34 cellular contexts compared by ENCODE assay signal in the genomic region with DNA sequence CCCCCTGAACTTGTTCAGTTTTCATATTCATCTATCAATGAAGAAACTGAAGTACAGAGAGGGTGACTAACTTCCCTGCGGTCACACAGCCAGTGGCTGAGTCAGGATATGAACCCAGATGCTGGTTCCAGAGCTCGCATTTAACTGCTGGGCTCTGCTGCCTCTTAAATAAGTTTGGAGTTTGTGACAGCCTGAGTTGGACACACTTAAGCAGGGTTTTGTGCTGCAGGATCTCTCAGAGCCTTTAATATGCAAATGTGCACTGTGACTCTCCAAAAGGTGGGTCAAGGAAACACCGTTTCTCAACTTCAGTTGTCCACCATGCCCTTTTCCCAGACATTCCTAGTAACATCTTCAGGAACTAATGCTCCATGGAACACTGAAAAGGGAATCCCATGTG. TPM values are rescaled to one million over a fixed set of nuclear protein-coding genes. Genes with fewer than 3 reads are reported as not detected.
DNase-seq lines count a peak whose midpoint lies in the region; ATAC-seq, FAIRE-seq and TF ChIP-seq lines count a peak whose summit lies in the region.
"Had no signal": no experiment of that assay in that cellular context is flagged by ENCODE, and none has a peak within 500 bp of the region (broad histone marks: within the 10 kb centered on the region; RNA-seq: fewer than 3 reads in every experiment).

No MANE protein-coding gene starts in this region.

- CTCF ChIA-PET in HEK293 (lab: Yijun Ruan, JAX): no interaction called here
- CTCF ChIA-PET in K562 (lab: Yijun Ruan, JAX; ENCODE audit: low intra/inter-chr PET ratio): no interaction called here

- peaks cover 3% of the 10 kb centered on the region for H3K27me3 Mint-ChIP-seq in endodermal cell (ENCODE audit: insufficient read depth)

- in situ Hi-C loops in K562 (cut with MboI): loop anchor here (10.0 kb wide), 1 partner anchor 398 kb away; no protein-coding TSS in a partner anchor

- peaks cover 2% of the 10 kb centered on the region for H3K9me3 Mint-ChIP-seq in endodermal cell
- H3K9me3 Mint-ChIP-seq: CD4-positive, alpha-beta memory T cell; CD4-positive, alpha-beta T cell; CD4-positive, CD25-positive, alpha-beta regulatory T cell; CD8-positive, alpha-beta memory T cell; CD8-positive, alpha-beta T cell had no signal

- no TSS peak for BruUV-seq in K562 (replicated peaks; lab: Mats Ljungman, UMichigan)

- no peaks in the 10 kb centered on the region for H3K9me1 ChIP-seq in K562 (ENCODE audit: control insufficient read depth, insufficient read depth, low read length)

- TF ChIP-seq EP300 in K562 (IDR thresholded peaks at IDR 0.05; ENCODE audit: low read length): no peak

- TF ChIP-seq POLR2A in K562 (conservative IDR thresholded peaks at IDR 0.05): no peak

- H3K36me3 Mint-ChIP-seq in endodermal cell (ENCODE audit: low read depth): no peaks in the 10 kb centered on the region
- H3K36me3 Mint-ChIP-seq: CD14-positive monocyte; CD4-positive, alpha-beta memory T cell; CD4-positive, CD25-positive, alpha-beta regulatory T cell; CD8-positive, alpha-beta memory T cell; CD8-positive, alpha-beta T cell had no signal

- DNase-seq in K562 (ENCODE audit: extremely low read depth in 1 of 4, low spot score in 3 of 4) (no peak), endodermal cell (peak; percentile 10), psoas muscle (no peak), glomerular visceral epithelial cell (ENCODE audit: extremely low spot score) (no peak), DMS79 treated with DMSO at 0.1 percent for 48 hours (lab: John Stamatoyannopoulos, UW) (no peak)
- DNase-seq: 8988T; ACHN; AML-193; BE2C; C1 segment of cervical spinal cord; Caco-2; Calu3; CD4-positive, alpha-beta memory T cell; CD4-positive, alpha-beta T cell; CD4-positive, CD25-positive, alpha-beta regulatory T cell; CD8-positive, alpha-beta memory T cell; CD8-positive, alpha-beta T cell; COR-L47; DMS 273 treated with DMSO at 0.1 percent for 48 hours; DMS153; DMS53; DMS79; DND-41; EL had no signal

- 7% methylated on average over 3 of the region's 3 CpGs for WGBS in K562 (ENCODE audit: insufficient coverage, low coverage, missing lambda C conversion rate)
- WGBS in endodermal cell (ENCODE audit: insufficient coverage in 1 of 2, insufficient read length in 1 of 2), 2 experiments: 84 to 94% methylated on average over 2 to 3 of the region's 3 CpGs
- whole genome bisulfite sequencing in psoas muscle, 3 donors: 70 to 89% (median 77%) methylated on average over 3 of the region's 3 CpGs

- TF ChIP-seq RAD21 in K562 (CRISPR knock-in tag; conservative IDR thresholded peaks at IDR 0.05 in 1 of 2, IDR thresholded peaks at IDR 0.05 in 1 of 2): no peak

- peaks cover 2 to 39% of the 10 kb centered on the region in 2 experiments; a peak in 3 of 5 replicates for H3K27me3 ChIP-seq in K562 (ENCODE audit: control insufficient read depth in 2 of 2, insufficient read depth in 2 of 2, low read length in 2 of 2)
- no peaks in the 10 kb centered on the region for H3K27me3 ChIP-seq in endodermal cell (ENCODE audit: control insufficient read depth, insufficient read depth, low read length, poor library complexity, severe bottlenecking)
- no peaks in the 10 kb centered on the region for H3K27me3 ChIP-seq in psoas muscle (ENCODE audit: insufficient read depth in 3 of 3, low read length in 2 of 3)
- H3K27me3 ChIP-seq: BE2C; BLaER1; BLaER1 treated with 17β-estradiol and CSF1 and Interleukin-3, amounts not matched to agents 10 nM and 100 nM had no signal

- H3K27ac Mint-ChIP-seq in endodermal cell: no peak overlapping the region
- H3K27ac Mint-ChIP-seq: B cell; CD14-positive monocyte; CD4-positive, alpha-beta memory T cell; CD4-positive, alpha-beta T cell; CD4-positive, CD25-positive, alpha-beta regulatory T cell; CD8-positive, alpha-beta memory T cell; CD8-positive, alpha-beta T cell had no signal

- H3K4me3 Mint-ChIP-seq in endodermal cell: no peak overlapping the region
- H3K4me3 Mint-ChIP-seq: B cell; CD14-positive monocyte; CD4-positive, alpha-beta memory T cell; CD4-positive, alpha-beta T cell; CD4-positive, CD25-positive, alpha-beta regulatory T cell; CD8-positive, alpha-beta memory T cell; CD8-positive, alpha-beta T cell had no signal

- intact Hi-C loops in K562 (cut with micrococcal nuclease): loop anchor here (10.0 kb wide), 3 partner anchors 68 to 188 kb away; no protein-coding TSS in a partner anchor
- intact Hi-C loops in psoas muscle (cut with DNase I): loop anchor here in 1 of 2 donors (10.0 kb wide), 1 partner anchor 748 kb away; no protein-coding TSS in a partner anchor

- H3K4me3 ChIP-seq in HEK293 (ENCODE audit: low read depth, low read length) (no peak overlapping the region), K562 (no peak overlapping the region), endodermal cell (ENCODE audit: low read length) (no peak overlapping the region), psoas muscle (no peak overlapping the region)
- H3K4me3 ChIP-seq: A549; BLaER1; BLaER1 treated with 17β-estradiol and CSF1 and Interleukin-3, amounts not matched to agents 10 nM and 100 nM had no signal

- H3K9ac ChIP-seq in K562 (ENCODE audit: insufficient read depth in 1 of 2, low read depth in 2 of 2, low read length in 2 of 2) (no peak overlapping the region), endodermal cell (ENCODE audit: extremely low read depth, low read length, poor library complexity, severe bottlenecking) (no peak overlapping the region)
- H3K9ac ChIP-seq: BLaER1; BLaER1 treated with 17β-estradiol and CSF1 and Interleukin-3, amounts not matched to agents 10 nM and 100 nM had no signal

- no peaks in the 10 kb centered on the region for H4K20me1 ChIP-seq in K562 (replicated peaks; ENCODE audit: control insufficient read depth, insufficient read depth, low read length)
- H4K20me1 ChIP-seq: BLaER1; BLaER1 treated with 17β-estradiol and CSF1 and Interleukin-3, amounts not matched to agents 10 nM and 100 nM had no signal

- ATAC-seq in K562: no peak
- ATAC-seq in psoas muscle: no peak
- ATAC-seq: A549; CD8-positive, alpha-beta T cell had no signal

- H3K4me1 Mint-ChIP-seq in endodermal cell: peaks cover 3% of the 10 kb centered on the region
- H3K4me1 Mint-ChIP-seq: B cell; CD14-positive monocyte; CD4-positive, alpha-beta memory T cell; CD4-positive, CD25-positive, alpha-beta regulatory T cell; CD8-positive, alpha-beta memory T cell had no signal

- TF ChIP-seq CTCF in HEK293 (tag by site-specific recombination; IDR thresholded peaks at IDR 0.05): no peak
- TF ChIP-seq CTCF in K562 (IDR thresholded peaks at IDR 0.05 in 2 of 3, conservative IDR thresholded peaks at IDR 0.05 in 1 of 3; ENCODE audit: insufficient read depth in 2 of 3, low read depth in 1 of 3, low read length in 3 of 3): no peak
- TF ChIP-seq CTCF in endodermal cell (conservative IDR thresholded peaks at IDR 0.05): no peak
- TF ChIP-seq CTCF in psoas muscle (IDR thresholded peaks at IDR 0.05): no peak

- H3K36me3 ChIP-seq in HEK293 (ENCODE audit: control insufficient read depth in 2 of 2, insufficient read depth in 1 of 2, low read length in 2 of 2) (no peaks in the 10 kb centered on the region), K562 (ENCODE audit: control insufficient read depth, insufficient read depth, low read length) (no peaks in the 10 kb centered on the region), endodermal cell (ENCODE audit: control insufficient read depth, insufficient read depth, low read length) (no peaks in the 10 kb centered on the region), psoas muscle (ENCODE audit: insufficient read depth in 1 of 2, low read depth in 1 of 2) (no peaks in the 10 kb centered on the region)
- H3K36me3 ChIP-seq: BE2C; BLaER1; BLaER1 treated with 17β-estradiol and CSF1 and Interleukin-3, amounts not matched to agents 10 nM and 100 nM had no signal

- FAIRE-seq in K562 (lab: Jason Lieb, UNC): no peak
- FAIRE-seq: A204.1, A549, D721Med had no signal

- H3K9me3 ChIP-seq in HEK293 (ENCODE audit: control insufficient read depth, insufficient read depth, low read depth, low read length) (no peaks in the 10 kb centered on the region), K562 (replicated peaks; ENCODE audit: control insufficient read depth, insufficient read depth, low read depth, low read length) (no peaks in the 10 kb centered on the region), endodermal cell (ENCODE audit: control insufficient read depth, low read length) (no peaks in the 10 kb centered on the region), psoas muscle (no peaks in the 10 kb centered on the region)
- H3K9me3 ChIP-seq: A549, BE2C, BLaER1, Caco-2 had no signal

- no peaks in the 10 kb centered on the region for H3K4me1 ChIP-seq in HEK293 (ENCODE audit: control insufficient read depth, insufficient read depth, low read length)
- no peaks in the 10 kb centered on the region; a peak in 1 of 5 replicates for H3K4me1 ChIP-seq in K562 (replicated peaks in 1 of 2; ENCODE audit: control insufficient read depth in 2 of 2, insufficient read depth in 2 of 2, low read length in 2 of 2)
- peaks cover 1% of the 10 kb centered on the region for H3K4me1 ChIP-seq in endodermal cell (ENCODE audit: control insufficient read depth, insufficient read depth, low read length)
- H3K4me1 ChIP-seq in psoas muscle: no peaks in the 10 kb centered on the region
- H3K4me1 ChIP-seq: A549; BE2C; BLaER1; BLaER1 treated with 17β-estradiol and CSF1 and Interleukin-3, amounts not matched to agents 10 nM and 100 nM had no signal

- H3K27ac ChIP-seq in HEK293 (ENCODE audit: extremely low read depth, low read depth, low read length) (no peak overlapping the region), K562 (ENCODE audit: extremely low read depth, low read depth, low read length) (no peak overlapping the region), endodermal cell (ENCODE audit: low read depth, low read length) (no peak overlapping the region), psoas muscle (no peak overlapping the region)
- H3K27ac ChIP-seq: 22Rv1; A549; BLaER1; BLaER1 treated with 17β-estradiol and CSF1 and Interleukin-3, amounts not matched to agents 10 nM and 100 nM; C4-2B had no signal

- no peak overlapping the region for H2AFZ ChIP-seq in K562 (ENCODE audit: low read depth, low read length)

- POLR2A ChIA-PET in HEK293 (lab: Yijun Ruan, JAX) (no interaction called here), K562 (lab: Yijun Ruan, JAX) (interaction anchor here (0.8 kb wide), 1 partner anchor 13 kb away, joined by 3 read pairs; no protein-coding TSS in a partner anchor)

- H3K79me2 ChIP-seq in K562 (ENCODE audit: control insufficient read depth, insufficient read depth, low read length): no peaks in the 10 kb centered on the region

- no peak overlapping the region for H3K4me2 ChIP-seq in K562 (ENCODE audit: insufficient read depth, low read length)
- H3K4me2 ChIP-seq: A549; BLaER1; BLaER1 treated with 17β-estradiol and CSF1 and Interleukin-3, amounts not matched to agents 10 nM and 100 nM had no signal

RNA-seq across cellular contexts. Expression of a gene that starts 45.8 kb away (rescaled TPM):
- 17.9 and 40.1 TPM in 2 replicates for total RNA-seq in K562 (2011; cell fraction: chromatin; rRNA removed; ENCODE audit: low replicate concordance)
- total RNA-seq in K562 (2011; cell fraction: nucleolus; rRNA removed): 7.8 and 12.0 TPM in 2 replicates
- 19.9 and 38.8 TPM in 2 replicates for total RNA-seq in K562 (2011; cell fraction: nucleoplasm; rRNA removed)
- total RNA-seq in K562 (2014; rRNA removed) (2.4 and 2.5 TPM in 2 replicates), K562 (2014; rRNA removed; fragmentation: Illumina TruSeq; extraction: Trizol) (4.6 and 5.2 TPM in 2 replicates), K562 (2015; rRNA removed; fragmentation: Illumina TruSeq; extraction: Trizol) (3.8 TPM in 2 replicates), K562 (2021) (2.2 and 3.0 TPM in 2 replicates), endodermal cell (10 to 100 TPM in 1 of 2 donors, 1 to 10 TPM in 1; 9.3 to 12.2 TPM), psoas muscle (1 to 10 TPM in 2 of 4 donors, under 1 TPM in 2; 0.54 to 1.4 (median 0.89) TPM)
- polyA plus RNA-seq in K562 (2011; rRNA removed) (2.4 and 2.5 TPM in 2 replicates), K562 (2014; fragmentation: Illumina TruSeq; extraction: Trizol) (1.6 and 1.8 TPM in 2 replicates), K562 (2014; fragmentation: Nextera tagmentation; extraction: Ambion mirVana) (1 to 10 TPM in 1 of 2 experiments, under 1 TPM in 1; 0.39 to 1.4 TPM), K562 (2014; rRNA removed) (1.6 and 1.8 TPM in 2 replicates), psoas muscle (under 1 TPM; 0.08 to 0.38 (median 0.22) TPM)
- 0.25 and 0.49 TPM in 2 replicates for polyA plus RNA-seq in K562 (2011; cell fraction: cytosol; rRNA removed)
- polyA plus RNA-seq in K562 (2011; cell fraction: nucleus; rRNA removed): 5.9 and 6.9 TPM in 2 replicates
- polyA plus RNA-seq in K562 (2012): 0.78 and 1.1 TPM in 2 replicates
- polyA minus RNA-seq in K562 (2011; rRNA and poly(A)+ RNA removed): 14.6 and 18.2 TPM in 2 replicates
- 3.1 TPM in 2 replicates for polyA minus RNA-seq in K562 (2011; cell fraction: cytosol; rRNA and poly(A)+ RNA removed)
- 7.3 and 16.2 TPM in 2 replicates for polyA minus RNA-seq in K562 (2011; cell fraction: nucleus; rRNA and poly(A)+ RNA removed)
- 3.8 TPM for polyA plus RNA-seq in endodermal cell (2013, experiment 1 of 2)
- polyA plus RNA-seq in endodermal cell (2013, experiment 2 of 2): 3.8 TPM
